In genomic region chr17:64466834-64467233, GRCh38 we compare ENCODE assay signal across 8 cellular contexts. TPM values are rescaled to one million over a fixed set of nuclear protein-coding genes. Genes with fewer than 3 reads are reported as not detected.
DNase-seq lines count a peak whose midpoint lies in the region; ATAC-seq and TF ChIP-seq lines count a peak whose summit lies in the region.
"Not testable (repeated sequence)": the region's sequence is repeated elsewhere in the genome, so short reads cannot be mapped to it uniquely, and the experiment has no call there.
"Had no signal": no experiment of that assay in that cellular context is flagged by ENCODE, and none has a peak within 500 bp of the region (broad histone marks: within the 10 kb centered on the region; RNA-seq: fewer than 3 reads in every experiment).

No MANE protein-coding gene starts in this region.

- no CpG with 5 or more reads among the region's 1 CpG for WGBS in neuronal stem cell (ENCODE audit: extremely low coverage in 2 of 2, insufficient read length in 2 of 2, insufficient replicate concordance in 1 of 2), 2 donors

- not testable (repeated sequence) for H3K4ac ChIP-seq in neuronal stem cell (ENCODE audit: low read length)

- not testable (repeated sequence) for H4K91ac ChIP-seq in neuronal stem cell (ENCODE audit: low read depth, low read length, poor library complexity)

- not testable (repeated sequence) for H3K27me3 Mint-ChIP-seq in GM23338 (ENCODE audit: insufficient read depth, low read depth, poor library complexity); activated T-cell treated with anti-CD3 and anti-CD28 coated beads, Interleukin-2, amount 50 U/mL, for 72 hours (ENCODE audit: low read depth); dendritic cell treated with granulocyte-macrophage colony-stimulating factor and Interleukin-4, amounts not matched to agents 40 ng/mL and 50 ng/mL, for 4 days; stimulated activated memory B cell treated with anti-CD40 and anti-IgM and Interleukin-4, amounts not matched to agents 10 μg/mL and 1 μg/mL and 100 μg/mL, for 72 hours

- not testable (repeated sequence) for H3K27me3 ChIP-seq in GM23338 (ENCODE audit: insufficient read depth); neuronal stem cell (ENCODE audit: control insufficient read depth in 3 of 3, insufficient read depth in 3 of 3, low read depth in 1 of 3, low read length in 3 of 3)

- not testable (repeated sequence) for H3K14ac ChIP-seq in neuronal stem cell (ENCODE audit: low read length)

- H3K4me1 ChIP-seq in GM23338 (ENCODE audit: insufficient read depth) = peaks cover 12% of the 10 kb centered on the region
- not testable (repeated sequence) for H3K4me1 ChIP-seq in neuronal stem cell (ENCODE audit: control insufficient read depth in 2 of 2, insufficient read depth in 1 of 2, low read depth in 1 of 2, low read length in 2 of 2)

- TF ChIP-seq CTCF in GM23338 (conservative IDR thresholded peaks at IDR 0.05; ENCODE audit: low read depth in 2 of 2) = not testable (repeated sequence)

- not testable (repeated sequence) for H3F3A ChIP-seq in GM23338 (replicated peaks; ENCODE audit: low read depth)

- not testable (repeated sequence) for H4K20me1 ChIP-seq in GM23338 (replicated peaks; ENCODE audit: insufficient read depth)

- H3K4me3 Mint-ChIP-seq in GM23338; activated T-cell treated with anti-CD3 and anti-CD28 coated beads, Interleukin-2, amount 50 U/mL, for 72 hours; dendritic cell treated with granulocyte-macrophage colony-stimulating factor and Interleukin-4, amounts not matched to agents 40 ng/mL and 50 ng/mL, for 4 days; stimulated activated memory B cell treated with anti-CD40 and anti-IgM and Interleukin-4, amounts not matched to agents 10 μg/mL and 1 μg/mL and 100 μg/mL, for 72 hours: not testable (repeated sequence)

- H3K27ac ChIP-seq in GM23338 (ENCODE audit: low read depth); neuronal stem cell (replicated peaks; ENCODE audit: low read length): not testable (repeated sequence)

- not testable (repeated sequence) for H3K4me2 ChIP-seq in GM23338; neuronal stem cell (ENCODE audit: insufficient read depth, low read length, poor library complexity, severe bottlenecking)

- not testable (repeated sequence) for H3K9me3 ChIP-seq in neuronal stem cell (replicated peaks in 1 of 2; ENCODE audit: control insufficient read depth in 2 of 2, insufficient read depth in 1 of 2, low read depth in 1 of 2, low read length in 2 of 2)

- H2AFZ ChIP-seq in GM23338 (peak overlapping the region; percentile 85), neuronal stem cell (ENCODE audit: low read length) (peak overlapping the region; percentile 40)

- H4K8ac ChIP-seq in neuronal stem cell (ENCODE audit: low read depth, low read length) = not testable (repeated sequence)

- not testable (repeated sequence) for DNase-seq in GM23338 (ENCODE audit: low spot score); activated T-cell treated with anti-CD3 and anti-CD28 coated beads, Interleukin-2, amount 50 U/mL, for 72 hours; neuronal stem cell (ENCODE audit: low spot score)

- H3K27ac Mint-ChIP-seq in GM23338 = not testable (repeated sequence)
- peak overlapping the region; percentile 56 for H3K27ac Mint-ChIP-seq in activated T-cell treated with anti-CD3 and anti-CD28 coated beads, Interleukin-2, amount 50 U/mL, for 72 hours
- peak overlapping the region; percentile 5 for H3K27ac Mint-ChIP-seq in dendritic cell treated with granulocyte-macrophage colony-stimulating factor and Interleukin-4, amounts not matched to agents 40 ng/mL and 50 ng/mL, for 4 days
- H3K27ac Mint-ChIP-seq in stimulated activated memory B cell treated with anti-CD40 and anti-IgM and Interleukin-4, amounts not matched to agents 10 μg/mL and 1 μg/mL and 100 μg/mL, for 72 hours = peak overlapping the region; percentile 73

- H3K79me1 ChIP-seq in neuronal stem cell (ENCODE audit: low read depth, low read length) = not testable (repeated sequence)

- H2BK12ac ChIP-seq in neuronal stem cell (ENCODE audit: low read length) = not testable (repeated sequence)

- not testable (repeated sequence) for H3K79me2 ChIP-seq in GM23338 (replicated peaks; ENCODE audit: insufficient read depth)

- not testable (repeated sequence) for H3K4me3 ChIP-seq in GM23338; neuronal stem cell (ENCODE audit: low read length in 2 of 2)

- ATAC-seq in GM23338; activated T-cell treated with anti-CD3 and anti-CD28 coated beads, Interleukin-2, amount 50 U/mL, for 72 hours (replicated peaks in 1 of 2); stimulated activated memory B cell treated with anti-CD40 and anti-IgM and Interleukin-4, amounts not matched to agents 10 μg/mL and 1 μg/mL and 100 μg/mL, for 72 hours: not testable (repeated sequence)

- H2BK120ac ChIP-seq in neuronal stem cell (ENCODE audit: low read depth, low read length) = not testable (repeated sequence)

- H3K4me1 Mint-ChIP-seq in GM23338 = peaks cover 27% of the 10 kb centered on the region
- not testable (repeated sequence) for H3K4me1 Mint-ChIP-seq in activated T-cell treated with anti-CD3 and anti-CD28 coated beads, Interleukin-2, amount 50 U/mL, for 72 hours (ENCODE audit: low read depth); stimulated activated memory B cell treated with anti-CD40 and anti-IgM and Interleukin-4, amounts not matched to agents 10 μg/mL and 1 μg/mL and 100 μg/mL, for 72 hours
- H3K4me1 Mint-ChIP-seq in dendritic cell treated with granulocyte-macrophage colony-stimulating factor and Interleukin-4, amounts not matched to agents 40 ng/mL and 50 ng/mL, for 4 days (ENCODE audit: low read depth) = peaks cover 20% of the 10 kb centered on the region

- H3K36me3 ChIP-seq in GM23338 (ENCODE audit: insufficient read depth); neuronal stem cell (replicated peaks in 1 of 2; ENCODE audit: control insufficient read depth in 2 of 2, insufficient read depth in 2 of 2, low read length in 2 of 2): not testable (repeated sequence)

- H2BK15ac ChIP-seq in neuronal stem cell (ENCODE audit: low read length) = not testable (repeated sequence)

- not testable (repeated sequence) for H2BK5ac ChIP-seq in neuronal stem cell (ENCODE audit: low read length)

- not testable (repeated sequence) for H3K23ac ChIP-seq in neuronal stem cell (ENCODE audit: low read depth, low read length, poor library complexity)

- intact Hi-C loops in dendritic cell treated with granulocyte-macrophage colony-stimulating factor and Interleukin-4, amounts not matched to agents 40 ng/mL and 50 ng/mL, for 4 days (cut with micrococcal nuclease) = not testable (repeated sequence)

- H3K9me2 ChIP-seq in GM23338 (ENCODE audit: insufficient read depth) = not testable (repeated sequence)

- not testable (repeated sequence) for H3K36me3 Mint-ChIP-seq in GM23338 (ENCODE audit: low read depth); activated T-cell treated with anti-CD3 and anti-CD28 coated beads, Interleukin-2, amount 50 U/mL, for 72 hours (ENCODE audit: insufficient read depth in 2 of 2)
- peaks cover 100% of the 10 kb centered on the region for H3K36me3 Mint-ChIP-seq in dendritic cell treated with granulocyte-macrophage colony-stimulating factor and Interleukin-4, amounts not matched to agents 40 ng/mL and 50 ng/mL, for 4 days (ENCODE audit: low read depth)
- peaks cover 17% of the 10 kb centered on the region for H3K36me3 Mint-ChIP-seq in stimulated activated memory B cell treated with anti-CD40 and anti-IgM and Interleukin-4, amounts not matched to agents 10 μg/mL and 1 μg/mL and 100 μg/mL, for 72 hours

- H3K9ac ChIP-seq in neuronal stem cell (ENCODE audit: low read depth, low read length, poor library complexity) = not testable (repeated sequence)

- H2AK5ac ChIP-seq in neuronal stem cell (ENCODE audit: low read depth, low read length) = not testable (repeated sequence)

- H3K18ac ChIP-seq in neuronal stem cell (ENCODE audit: low read length) = not testable (repeated sequence)

- H3K9me3 Mint-ChIP-seq in GM23338; activated T-cell treated with anti-CD3 and anti-CD28 coated beads, Interleukin-2, amount 50 U/mL, for 72 hours; dendritic cell treated with granulocyte-macrophage colony-stimulating factor and Interleukin-4, amounts not matched to agents 40 ng/mL and 50 ng/mL, for 4 days; stimulated activated memory B cell treated with anti-CD40 and anti-IgM and Interleukin-4, amounts not matched to agents 10 μg/mL and 1 μg/mL and 100 μg/mL, for 72 hours: not testable (repeated sequence)

RNA-seq across cellular contexts. Expression of gene MILR1, which starts 17.9 kb away (rescaled TPM):
- total RNA-seq in GM23338 (2014; rRNA removed; shearing (Covaris generic)) = not detected in 2 replicates
- 0.39 TPM in 1 of 2 replicates, not detected in the other for polyA plus RNA-seq in GM23338 (2016; fragmentation: Nextera tagmentation; extraction: Ambion mirVana)
- total RNA-seq in activated T-cell treated with anti-CD3 and anti-CD28 coated beads, Interleukin-2, amount 50 U/mL, for 72 hours = under 1 TPM in 1 of 2 donors, not detected in 1; 0.58 TPM
- polyA plus RNA-seq in neuronal stem cell (2013, experiment 1 of 2) = not detected
- not detected for polyA plus RNA-seq in neuronal stem cell (2013, experiment 2 of 2)
- total RNA-seq: A673, H9 had no signal
- polyA plus RNA-seq: CD8-positive, alpha-beta memory T cell had no signal

RNA-seq across cellular contexts. Expression of gene POLG2, which starts 30.0 kb away (rescaled TPM):
- 19.8 and 20.2 TPM in 2 replicates for total RNA-seq in GM23338 (2014; rRNA removed; shearing (Covaris generic))
- 27.7 and 28.0 TPM in 2 replicates for polyA plus RNA-seq in GM23338 (2016; fragmentation: Nextera tagmentation; extraction: Ambion mirVana)
- 10 to 100 TPM; 40.7 to 47.2 TPM for total RNA-seq in activated T-cell treated with anti-CD3 and anti-CD28 coated beads, Interleukin-2, amount 50 U/mL, for 72 hours
- 16.1 TPM for polyA plus RNA-seq in neuronal stem cell (2013, experiment 1 of 2)
- 16.8 TPM for polyA plus RNA-seq in neuronal stem cell (2013, experiment 2 of 2)

RNA-seq across cellular contexts. Expression of gene DDX5, which starts 39.3 kb away (rescaled TPM):
- 399 and 400 TPM in 2 replicates for total RNA-seq in GM23338 (2014; rRNA removed; shearing (Covaris generic))
- polyA plus RNA-seq in GM23338 (2016; fragmentation: Nextera tagmentation; extraction: Ambion mirVana) = 367 and 447 TPM in 2 replicates
- total RNA-seq in activated T-cell treated with anti-CD3 and anti-CD28 coated beads, Interleukin-2, amount 50 U/mL, for 72 hours = 1,000 to 10,000 TPM; 1,029 to 1,188 TPM
- 616 TPM for polyA plus RNA-seq in neuronal stem cell (2013, experiment 1 of 2)
- 618 TPM for polyA plus RNA-seq in neuronal stem cell (2013, experiment 2 of 2)

RNA-seq across cellular contexts. Expression of gene CEP95, which starts 39.9 kb away (rescaled TPM):
- total RNA-seq in GM23338 (2014; rRNA removed; shearing (Covaris generic)) = 41.1 and 81.1 TPM in 2 replicates
- 38.9 and 45.4 TPM in 2 replicates for polyA plus RNA-seq in GM23338 (2016; fragmentation: Nextera tagmentation; extraction: Ambion mirVana)
- 10 to 100 TPM; 70.9 to 80.3 TPM for total RNA-seq in activated T-cell treated with anti-CD3 and anti-CD28 coated beads, Interleukin-2, amount 50 U/mL, for 72 hours
- polyA plus RNA-seq in neuronal stem cell (2013, experiment 1 of 2) = 50.3 TPM
- 51.8 TPM for polyA plus RNA-seq in neuronal stem cell (2013, experiment 2 of 2)
